Comparison of ENCODE assay signal across 10 cellular contexts in the genomic region with DNA sequence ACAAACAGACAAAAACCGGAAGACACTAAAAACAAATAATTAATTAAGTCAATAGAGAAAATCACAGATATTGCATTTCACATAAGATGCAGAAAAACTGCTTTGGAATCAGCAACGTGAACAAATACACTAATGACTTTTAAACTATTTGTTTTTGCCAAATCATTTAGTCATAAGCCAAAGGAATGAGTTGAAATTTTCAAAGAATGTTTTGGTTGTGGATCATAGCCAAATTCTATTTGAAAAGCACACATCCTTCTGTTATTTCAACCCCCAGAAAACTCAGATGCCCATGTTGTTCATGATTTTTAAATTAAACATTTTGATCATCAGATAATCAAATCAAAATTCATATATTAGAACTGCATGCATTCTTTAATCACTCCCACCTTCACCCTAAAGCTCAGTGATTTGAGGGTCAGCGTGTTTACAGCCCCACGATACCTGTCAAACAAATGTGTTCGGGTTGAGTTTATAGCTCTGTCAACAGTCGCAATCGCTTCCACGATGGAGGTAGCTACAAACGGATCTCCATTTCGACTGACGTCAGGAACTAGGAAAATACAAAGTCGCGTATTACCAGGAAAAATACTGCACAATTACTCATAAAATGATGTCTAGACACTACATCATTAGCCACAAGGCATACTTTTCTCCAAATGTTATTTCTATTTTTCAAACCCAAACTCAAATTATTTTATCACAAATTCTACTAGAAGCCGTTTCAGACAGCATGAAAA.
DNase-seq lines count a peak whose midpoint lies in the region; ATAC-seq and TF ChIP-seq lines count a peak whose summit lies in the region.
"Had no signal": no experiment of that assay in that cellular context is flagged by ENCODE, and none has a peak within 500 bp of the region (broad histone marks: within the 10 kb centered on the region; RNA-seq: fewer than 3 reads in every experiment).

No MANE protein-coding gene starts in this region.

- H3K4me3 ChIP-seq in CD8-positive, alpha-beta T cell (ENCODE audit: low read depth, low read length) = no peak overlapping the region
- no peak overlapping the region for H3K4me3 ChIP-seq in PC-9

- H3K4me1 Mint-ChIP-seq in brain = peaks cover 16% of the 10 kb centered on the region
- no peaks in the 10 kb centered on the region for H3K4me1 Mint-ChIP-seq in CD8-positive, alpha-beta T cell (ENCODE audit: low read depth)

- H3K9me3 ChIP-seq in CD8-positive, alpha-beta T cell (ENCODE audit: low read length) = no peaks in the 10 kb centered on the region
- H3K9me3 ChIP-seq in PC-9 (ENCODE audit: insufficient read depth, low read depth) = no peaks in the 10 kb centered on the region

- intact Hi-C loops in left ventricle myocardium superior (cut with micrococcal nuclease) = no loop called here
- intact Hi-C loops in CD8-positive, alpha-beta T cell (cut with DNase I, micrococcal nuclease) = no loop called here
- intact Hi-C loops in PC-9 (cut with micrococcal nuclease; ENCODE audit: unreplicated experiment) = no loop called here

- H3K36me3 ChIP-seq in CD8-positive, alpha-beta T cell (ENCODE audit: insufficient read depth, low read length) = no peaks in the 10 kb centered on the region
- H3K36me3 ChIP-seq in PC-9 (ENCODE audit: low read depth) = peaks cover 4% of the 10 kb centered on the region

- POLR2A ChIA-PET in CD8-positive, alpha-beta T cell (lab: Charles Lee) = no interaction called here
- POLR2A ChIA-PET in PC-9 (lab: Charles Lee; ENCODE audit: unreplicated experiment) = interaction anchor here (0.6 kb wide), 1 partner anchor 91 kb away, joined by 3 read pairs; no protein-coding TSS in a partner anchor

- no peak overlapping the region for H3K4me2 ChIP-seq in PC-9

- H2AFZ ChIP-seq in PC-9 = no peak overlapping the region

- peaks cover 8% of the 10 kb centered on the region; the same call in 1 of the 2 replicates for H3F3A ChIP-seq in PC-9 (ENCODE audit: insufficient read depth, low read depth)

- DNase-seq in GM04503 (ENCODE audit: low read depth) = peak; percentile 64
- peak; percentile 11 for DNase-seq in left ventricle myocardium superior
- peak; percentile 31 for DNase-seq in smooth muscle cell of the brain vasculature (ENCODE audit: low read depth, low spot score)
- DNase-seq in CD8-positive, alpha-beta T cell = no peak
- DNase-seq in iPS-NIHi7 (ENCODE audit: extremely low spot score) = no peak
- no peak for DNase-seq in NOMO-1 treated with DMSO at 0.1 percent for 48 hours (lab: John Stamatoyannopoulos, UW; ENCODE audit: unreplicated experiment)
- DNase-seq in PC-9 = no peak
- DNase-seq: H7, NCI-H526 treated with DMSO at 0.1 percent for 48 hours had no signal

- peak; percentile 19 for ATAC-seq in left ventricle myocardium superior
- no peak for ATAC-seq in CD8-positive, alpha-beta T cell

- H3K4me1 ChIP-seq in CD8-positive, alpha-beta T cell (ENCODE audit: insufficient read depth, low read length) = no peaks in the 10 kb centered on the region
- H3K4me1 ChIP-seq in PC-9 (replicated peaks; ENCODE audit: insufficient read depth) = no peaks in the 10 kb centered on the region

- H3K79me2 ChIP-seq in PC-9 (ENCODE audit: low read depth) = no peaks in the 10 kb centered on the region

- no peaks in the 10 kb centered on the region for H3K9me2 ChIP-seq in PC-9 (ENCODE audit: insufficient read depth)

- BruUV-seq in PC-9 (replicated peaks; lab: Mats Ljungman, UMichigan) = no TSS peak

- CTCF ChIA-PET in CD8-positive, alpha-beta T cell (lab: Charles Lee) = no interaction called here
- CTCF ChIA-PET in PC-9 (lab: Charles Lee) = no interaction called here

- no peak overlapping the region for H3K27ac ChIP-seq in CD8-positive, alpha-beta T cell (ENCODE audit: low read depth, low read length)
- no peak overlapping the region for H3K27ac ChIP-seq in PC-9

- peaks cover 0 to 2% (median 0%) of the 10 kb centered on the region in 5 experiments for H3K9me3 Mint-ChIP-seq in brain
- H3K9me3 Mint-ChIP-seq in CD8-positive, alpha-beta T cell = no peaks in the 10 kb centered on the region

- no peaks in the 10 kb centered on the region for H3K27me3 ChIP-seq in CD8-positive, alpha-beta T cell (ENCODE audit: insufficient read depth, low read length)
- H3K27me3 ChIP-seq in PC-9 (ENCODE audit: insufficient read depth, low read depth) = peaks cover 9% of the 10 kb centered on the region; the same call in 1 of the 2 replicates

- peak overlapping the region in 4 of 5 experiments; percentile 25 to 75 (median 42) for H3K27ac Mint-ChIP-seq in brain
- no peak overlapping the region for H3K27ac Mint-ChIP-seq in CD8-positive, alpha-beta T cell

- peaks cover 47% of the 10 kb centered on the region for H3K36me3 Mint-ChIP-seq in brain
- no peaks in the 10 kb centered on the region for H3K36me3 Mint-ChIP-seq in CD8-positive, alpha-beta T cell

- peaks cover 3% of the 10 kb centered on the region; the same call in 1 of the 2 replicates for H4K20me1 ChIP-seq in PC-9 (ENCODE audit: insufficient read depth)

- TF ChIP-seq CTCF in brain (conservative IDR thresholded peaks at IDR 0.05) (no peak), PC-9 (conservative IDR thresholded peaks at IDR 0.05) (no peak)
- TF ChIP-seq CTCF in CD8-positive, alpha-beta T cell (IDR thresholded peaks at IDR 0.05) = no peak

- H3K4me3 Mint-ChIP-seq in brain = peak overlapping the region in 1 of 5 experiments; percentile 3
- no peak overlapping the region for H3K4me3 Mint-ChIP-seq in CD8-positive, alpha-beta T cell

- H3K27me3 Mint-ChIP-seq in brain = no peaks in the 10 kb centered on the region
- H3K27me3 Mint-ChIP-seq in CD8-positive, alpha-beta T cell (ENCODE audit: low read depth) = peaks cover 8% of the 10 kb centered on the region

Comparison
In these comparisons a context has a peak if more than half of its experiments do, and no peak if none do; other contexts are left out.
1. DNase-seq: peak in GM04503 (single experiment), left ventricle myocardium superior (single experiment) and smooth muscle cell of the brain vasculature (single experiment); none in CD8-positive, alpha-beta T cell (0 of 7), iPS-NIHi7 (single experiment), NOMO-1 treated with DMSO at 0.1 percent for 48 hours (single experiment) and PC-9 (0 of 2).